11 cellular contexts compared by ENCODE assay signal in the genomic region with DNA sequence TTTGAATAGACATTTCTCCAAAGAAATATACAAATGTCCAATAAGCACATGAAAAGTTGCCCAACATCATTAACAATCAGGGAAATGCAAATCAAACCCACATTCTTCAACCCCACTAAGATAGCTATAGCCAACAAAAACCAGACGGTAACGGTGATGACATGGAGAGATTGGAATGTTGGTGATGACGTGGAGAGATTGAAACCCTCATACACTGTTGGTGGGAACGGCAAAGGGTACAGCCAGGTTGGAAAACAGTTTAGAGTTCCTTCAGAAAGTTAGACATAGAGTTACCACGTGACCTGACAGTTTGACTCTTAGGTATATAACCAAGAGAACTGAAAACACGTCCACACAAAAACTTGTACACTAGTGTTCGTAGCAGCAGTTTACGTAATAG. TPM values are rescaled to one million over a fixed set of nuclear protein-coding genes. Genes with fewer than 3 reads are reported as not detected.
DNase-seq lines count a peak whose midpoint lies in the region; TF ChIP-seq lines count a peak whose summit lies in the region.
"Had no signal": no experiment of that assay in that cellular context is flagged by ENCODE, and none has a peak within 500 bp of the region (broad histone marks: within the 10 kb centered on the region; RNA-seq: fewer than 3 reads in every experiment).

No MANE protein-coding gene starts in this region.

- H3K4me3 Mint-ChIP-seq in mesothelial cell of epicardium = no peak overlapping the region

- no peaks in the 10 kb centered on the region for H3K9me3 ChIP-seq in WERI-Rb-1 (ENCODE audit: severe bottlenecking)

- no peaks in the 10 kb centered on the region for H3K27me3 Mint-ChIP-seq in mesothelial cell of epicardium (ENCODE audit: low read depth)

- peaks cover 5% of the 10 kb centered on the region for H3K9me3 Mint-ChIP-seq in mesothelial cell of epicardium

- H3K27ac Mint-ChIP-seq in mesothelial cell of epicardium = peak overlapping the region; percentile 91

- H3K27me3 ChIP-seq in WERI-Rb-1 (ENCODE audit: insufficient read depth, low read depth, severe bottlenecking) = no peaks in the 10 kb centered on the region

- in situ Hi-C loops in Caki2 (cut with HindIII; ENCODE audit: low pct_unique_long_range_greater_than_20kb, low sequenced_read_pairs) (no loop called here), G401 (cut with HindIII; ENCODE audit: low sequenced_read_pairs) (no loop called here)

- peaks cover 38% of the 10 kb centered on the region for H3K36me3 Mint-ChIP-seq in mesothelial cell of epicardium

- DNase-seq in Caki2 (ENCODE audit: low read depth) (peak; percentile 62), M059J (ENCODE audit: low read depth) (peak; percentile 96), epithelial cell of proximal tubule (ENCODE audit: low read depth) (peak; percentile 97), mesothelial cell of epicardium (ENCODE audit: low spot score in 2 of 2, unreplicated experiment in 2 of 2) (no peak), G401 (ENCODE audit: low spot score) (no peak), medulla oblongata (ENCODE audit: extremely low spot score) (no peak), WERI-Rb-1 (no peak)
- DNase-seq in activated T-cell treated with anti-CD3 and anti-CD28 coated beads, Interleukin-2, amount 50 U/mL, for 1 hour = no peak
- DNase-seq: DND-41; effector CD4-positive, alpha-beta T cell; NCI-H510A treated with DMSO at 0.1 percent for 48 hours had no signal

- H3K4me1 Mint-ChIP-seq in mesothelial cell of epicardium = peaks cover 27% of the 10 kb centered on the region

- peaks cover 4% of the 10 kb centered on the region; the same call in 1 of the 2 replicates for H3K36me3 ChIP-seq in WERI-Rb-1

- TF ChIP-seq CTCF in epithelial cell of proximal tubule (conservative IDR thresholded peaks at IDR 0.05; ENCODE audit: low read depth, low read length) (no peak), mesothelial cell of epicardium (IDR thresholded peaks at IDR 0.05; ENCODE audit: unreplicated experiment) (no peak), WERI-Rb-1 (IDR thresholded peaks at IDR 0.05; ENCODE audit: low read depth, low read length) (no peak)

- no peak overlapping the region for H3K4me3 ChIP-seq in epithelial cell of proximal tubule (ENCODE audit: low read depth, low read length)
- H3K4me3 ChIP-seq in WERI-Rb-1 (ENCODE audit: low read depth, low read length) = no peak overlapping the region

- no peak overlapping the region for H3K27ac ChIP-seq in WERI-Rb-1

RNA-seq across cellular contexts. Expression of a gene that starts 48.1 kb away (rescaled TPM):
- total RNA-seq in Caki2 (2014; rRNA removed; shearing (Covaris generic); ENCODE audit: low replicate concordance) = 2.3 and 11.4 TPM in 2 replicates
- total RNA-seq in M059J (2014; rRNA removed; shearing (Covaris generic)) = 54.8 and 55.5 TPM in 2 replicates
- total RNA-seq in epithelial cell of proximal tubule (7.3 and 8.4 TPM in 2 replicates), mesothelial cell of epicardium (38.3 to 43.5 TPM (median 40.3 TPM) in 3 replicates)
- not detected in 2 replicates for total RNA-seq in G401 (2014; rRNA removed; shearing (Covaris generic))

Comparison
In these comparisons a context has a peak if more than half of its experiments do, and no peak if none do; other contexts are left out.
1. DNase-seq: peak in Caki2 (single experiment), M059J (single experiment) and epithelial cell of proximal tubule (single experiment); none in mesothelial cell of epicardium (0 of 2), G401 (single experiment), medulla oblongata (single experiment), WERI-Rb-1 (single experiment) and activated T-cell treated with anti-CD3 and anti-CD28 coated beads, Interleukin-2, amount 50 U/mL, for 1 hour (single experiment).